1 cellular context compared by ENCODE assay signal in the genomic region with DNA sequence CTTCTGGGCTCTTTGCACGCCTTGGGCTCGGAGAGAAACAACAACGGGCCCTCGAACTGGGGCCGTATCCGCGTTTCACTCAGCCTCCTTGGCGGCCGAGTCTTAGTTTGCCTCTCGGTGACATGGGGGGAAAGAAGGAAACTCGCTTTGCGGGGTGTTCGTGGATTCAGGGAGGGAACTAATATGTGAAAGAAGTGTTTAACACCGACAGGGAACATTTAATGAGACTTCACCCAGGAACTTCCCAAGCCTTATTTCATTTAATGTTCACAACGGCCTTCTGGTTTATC.
TF ChIP-seq lines count a peak whose summit lies in the region.

No MANE protein-coding gene starts in this region.

TF ChIP-seq in HepG2, 621 proteins besides CTCF, POLR2A, EP300 and RAD21 (continued from another document and continues in another):
- TF ChIP-seq, protein P1, sequence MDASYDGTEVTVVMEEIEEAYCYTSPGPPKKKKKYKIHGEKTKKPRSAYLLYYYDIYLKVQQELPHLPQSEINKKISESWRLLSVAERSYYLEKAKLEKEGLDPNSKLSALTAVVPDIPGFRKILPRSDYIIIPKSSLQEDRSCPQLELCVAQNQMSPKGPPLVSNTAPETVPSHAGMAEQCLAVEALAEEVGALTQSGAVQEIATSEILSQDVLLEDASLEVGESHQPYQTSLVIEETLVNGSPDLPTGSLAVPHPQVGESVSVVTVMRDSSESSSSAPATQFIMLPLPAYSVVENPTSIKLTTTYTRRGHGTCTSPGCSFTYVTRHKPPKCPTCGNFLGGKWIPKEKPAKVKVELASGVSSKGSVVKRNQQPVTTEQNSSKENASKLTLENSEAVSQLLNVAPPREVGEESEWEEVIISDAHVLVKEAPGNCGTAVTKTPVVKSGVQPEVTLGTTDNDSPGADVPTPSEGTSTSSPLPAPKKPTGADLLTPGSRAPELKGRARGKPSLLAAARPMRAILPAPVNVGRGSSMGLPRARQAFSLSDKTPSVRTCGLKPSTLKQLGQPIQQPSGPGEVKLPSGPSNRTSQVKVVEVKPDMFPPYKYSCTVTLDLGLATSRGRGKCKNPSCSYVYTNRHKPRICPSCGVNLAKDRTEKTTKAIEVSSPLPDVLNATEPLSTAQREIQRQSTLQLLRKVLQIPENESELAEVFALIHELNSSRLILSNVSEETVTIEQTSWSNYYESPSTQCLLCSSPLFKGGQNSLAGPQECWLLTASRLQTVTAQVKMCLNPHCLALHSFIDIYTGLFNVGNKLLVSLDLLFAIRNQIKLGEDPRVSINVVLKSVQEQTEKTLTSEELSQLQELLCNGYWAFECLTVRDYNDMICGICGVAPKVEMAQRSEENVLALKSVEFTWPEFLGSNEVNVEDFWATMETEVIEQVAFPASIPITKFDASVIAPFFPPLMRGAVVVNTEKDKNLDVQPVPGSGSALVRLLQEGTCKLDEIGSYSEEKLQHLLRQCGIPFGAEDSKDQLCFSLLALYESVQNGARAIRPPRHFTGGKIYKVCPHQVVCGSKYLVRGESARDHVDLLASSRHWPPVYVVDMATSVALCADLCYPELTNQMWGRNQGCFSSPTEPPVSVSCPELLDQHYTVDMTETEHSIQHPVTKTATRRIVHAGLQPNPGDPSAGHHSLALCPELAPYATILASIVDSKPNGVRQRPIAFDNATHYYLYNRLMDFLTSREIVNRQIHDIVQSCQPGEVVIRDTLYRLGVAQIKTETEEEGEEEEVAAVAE (CRISPR knock-in tag; IDR thresholded peaks at IDR 0.05; ENCODE audit: borderline replicate concordance), result no peak
- TF ChIP-seq ZNF570 (CRISPR knock-in tag; IDR thresholded peaks at IDR 0.05; ENCODE audit: borderline replicate concordance) (no peak), ZBTB38 (CRISPR knock-in tag; IDR thresholded peaks at IDR 0.05) (no peak), ZFYVE20 (CRISPR knock-in tag; IDR thresholded peaks at IDR 0.05; ENCODE audit: borderline replicate concordance, low read depth) (no peak), ZNF607 (CRISPR knock-in tag; IDR thresholded peaks at IDR 0.05; ENCODE audit: borderline replicate concordance) (no peak), MXD4 (CRISPR knock-in tag; IDR thresholded peaks at IDR 0.05) (no peak), ZNF768 (CRISPR knock-in tag; IDR thresholded peaks at IDR 0.05) (0 out of 2 replicates have a peak, but pooled peaks have one; percentile 2), ELF3 (CRISPR knock-in tag; IDR thresholded peaks at IDR 0.05) (no peak), ZNF737 (CRISPR knock-in tag; IDR thresholded peaks at IDR 0.05; ENCODE audit: borderline replicate concordance) (no peak), ADNP (CRISPR knock-in tag; IDR thresholded peaks at IDR 0.05) (no peak), ZNF563 (CRISPR knock-in tag; IDR thresholded peaks at IDR 0.05) (no peak), ZNF766 (CRISPR knock-in tag; IDR thresholded peaks at IDR 0.05; ENCODE audit: borderline replicate concordance) (0 out of 2 replicates have a peak, but pooled peaks have one; percentile 3), ZFX (CRISPR knock-in tag; IDR thresholded peaks at IDR 0.05; ENCODE audit: low read depth) (no peak), ZMYM4 (CRISPR knock-in tag; IDR thresholded peaks at IDR 0.05) (0 out of 2 replicates have a peak, but pooled peaks have one; percentile 37), CBX1 (IDR thresholded peaks at IDR 0.05; ENCODE audit: low read depth) (no peak), FOXJ3 (CRISPR knock-in tag; IDR thresholded peaks at IDR 0.05; ENCODE audit: borderline replicate concordance) (0 out of 2 replicates have a peak, but pooled peaks have one; percentile 13), ZNF253 (CRISPR knock-in tag; IDR thresholded peaks at IDR 0.05; ENCODE audit: borderline replicate concordance) (no peak), HDAC2 (CRISPR knock-in tag; IDR thresholded peaks at IDR 0.05) (0 out of 2 replicates have a peak, but pooled peaks have one; percentile 11), MIXL1 (CRISPR knock-in tag; IDR thresholded peaks at IDR 0.05) (no peak), FOSL1 (CRISPR knock-in tag; IDR thresholded peaks at IDR 0.05; ENCODE audit: borderline replicate concordance) (no peak), YEATS2 (CRISPR knock-in tag; IDR thresholded peaks at IDR 0.05; ENCODE audit: borderline replicate concordance) (no peak), MTF2 (CRISPR knock-in tag; IDR thresholded peaks at IDR 0.05; ENCODE audit: borderline replicate concordance) (peak; percentile 83; the same call in 1 of the 2 replicates), SMYD3 (CRISPR knock-in tag; IDR thresholded peaks at IDR 0.05) (no peak), ZNF382 (CRISPR knock-in tag; IDR thresholded peaks at IDR 0.05; ENCODE audit: borderline replicate concordance) (no peak), RBM39 (IDR thresholded peaks at IDR 0.05; ENCODE audit: low read depth, low read length, poor library complexity, severe bottlenecking) (no peak)
- TF ChIP-seq, protein P2, sequence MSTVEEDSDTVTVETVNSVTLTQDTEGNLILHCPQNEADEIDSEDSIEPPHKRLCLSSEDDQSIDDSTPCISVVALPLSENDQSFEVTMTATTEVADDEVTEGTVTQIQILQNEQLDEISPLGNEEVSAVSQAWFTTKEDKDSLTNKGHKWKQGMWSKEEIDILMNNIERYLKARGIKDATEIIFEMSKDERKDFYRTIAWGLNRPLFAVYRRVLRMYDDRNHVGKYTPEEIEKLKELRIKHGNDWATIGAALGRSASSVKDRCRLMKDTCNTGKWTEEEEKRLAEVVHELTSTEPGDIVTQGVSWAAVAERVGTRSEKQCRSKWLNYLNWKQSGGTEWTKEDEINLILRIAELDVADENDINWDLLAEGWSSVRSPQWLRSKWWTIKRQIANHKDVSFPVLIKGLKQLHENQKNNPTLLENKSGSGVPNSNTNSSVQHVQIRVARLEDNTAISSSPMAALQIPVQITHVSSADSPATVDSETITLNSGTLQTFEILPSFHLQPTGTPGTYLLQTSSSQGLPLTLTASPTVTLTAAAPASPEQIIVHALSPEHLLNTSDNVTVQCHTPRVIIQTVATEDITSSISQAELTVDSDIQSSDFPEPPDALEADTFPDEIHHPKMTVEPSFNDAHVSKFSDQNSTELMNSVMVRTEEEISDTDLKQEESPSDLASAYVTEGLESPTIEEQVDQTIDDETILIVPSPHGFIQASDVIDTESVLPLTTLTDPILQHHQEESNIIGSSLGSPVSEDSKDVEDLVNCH (CRISPR knock-in tag; IDR thresholded peaks at IDR 0.05), result no peak
- TF ChIP-seq, protein P3, sequence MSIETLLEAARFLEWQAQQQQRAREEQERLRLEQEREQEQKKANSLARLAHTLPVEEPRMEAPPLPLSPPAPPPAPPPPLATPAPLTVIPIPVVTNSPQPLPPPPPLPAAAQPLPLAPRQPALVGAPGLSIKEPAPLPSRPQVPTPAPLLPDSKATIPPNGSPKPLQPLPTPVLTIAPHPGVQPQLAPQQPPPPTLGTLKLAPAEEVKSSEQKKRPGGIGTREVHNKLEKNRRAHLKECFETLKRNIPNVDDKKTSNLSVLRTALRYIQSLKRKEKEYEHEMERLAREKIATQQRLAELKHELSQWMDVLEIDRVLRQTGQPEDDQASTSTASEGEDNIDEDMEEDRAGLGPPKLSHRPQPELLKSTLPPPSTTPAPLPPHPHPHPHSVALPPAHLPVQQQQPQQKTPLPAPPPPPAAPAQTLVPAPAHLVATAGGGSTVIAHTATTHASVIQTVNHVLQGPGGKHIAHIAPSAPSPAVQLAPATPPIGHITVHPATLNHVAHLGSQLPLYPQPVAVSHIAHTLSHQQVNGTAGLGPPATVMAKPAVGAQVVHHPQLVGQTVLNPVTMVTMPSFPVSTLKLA (IDR thresholded peaks at IDR 0.05), result no peak
- TF ChIP-seq, protein P4, sequence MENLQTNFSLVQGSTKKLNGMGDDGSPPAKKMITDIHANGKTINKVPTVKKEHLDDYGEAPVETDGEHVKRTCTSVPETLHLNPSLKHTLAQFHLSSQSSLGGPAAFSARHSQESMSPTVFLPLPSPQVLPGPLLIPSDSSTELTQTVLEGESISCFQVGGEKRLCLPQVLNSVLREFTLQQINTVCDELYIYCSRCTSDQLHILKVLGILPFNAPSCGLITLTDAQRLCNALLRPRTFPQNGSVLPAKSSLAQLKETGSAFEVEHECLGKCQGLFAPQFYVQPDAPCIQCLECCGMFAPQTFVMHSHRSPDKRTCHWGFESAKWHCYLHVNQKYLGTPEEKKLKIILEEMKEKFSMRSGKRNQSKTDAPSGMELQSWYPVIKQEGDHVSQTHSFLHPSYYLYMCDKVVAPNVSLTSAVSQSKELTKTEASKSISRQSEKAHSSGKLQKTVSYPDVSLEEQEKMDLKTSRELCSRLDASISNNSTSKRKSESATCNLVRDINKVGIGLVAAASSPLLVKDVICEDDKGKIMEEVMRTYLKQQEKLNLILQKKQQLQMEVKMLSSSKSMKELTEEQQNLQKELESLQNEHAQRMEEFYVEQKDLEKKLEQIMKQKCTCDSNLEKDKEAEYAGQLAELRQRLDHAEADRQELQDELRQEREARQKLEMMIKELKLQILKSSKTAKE (CRISPR knock-in tag; IDR thresholded peaks at IDR 0.05; ENCODE audit: borderline replicate concordance), result no peak
- TF ChIP-seq, protein P5, sequence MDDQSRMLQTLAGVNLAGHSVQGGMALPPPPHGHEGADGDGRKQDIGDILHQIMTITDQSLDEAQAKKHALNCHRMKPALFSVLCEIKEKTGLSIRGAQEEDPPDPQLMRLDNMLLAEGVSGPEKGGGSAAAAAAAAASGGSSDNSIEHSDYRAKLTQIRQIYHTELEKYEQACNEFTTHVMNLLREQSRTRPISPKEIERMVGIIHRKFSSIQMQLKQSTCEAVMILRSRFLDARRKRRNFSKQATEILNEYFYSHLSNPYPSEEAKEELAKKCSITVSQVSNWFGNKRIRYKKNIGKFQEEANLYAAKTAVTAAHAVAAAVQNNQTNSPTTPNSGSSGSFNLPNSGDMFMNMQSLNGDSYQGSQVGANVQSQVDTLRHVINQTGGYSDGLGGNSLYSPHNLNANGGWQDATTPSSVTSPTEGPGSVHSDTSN (CRISPR knock-in tag; IDR thresholded peaks at IDR 0.05; ENCODE audit: borderline replicate concordance), result no peak
- TF ChIP-seq, protein P6, sequence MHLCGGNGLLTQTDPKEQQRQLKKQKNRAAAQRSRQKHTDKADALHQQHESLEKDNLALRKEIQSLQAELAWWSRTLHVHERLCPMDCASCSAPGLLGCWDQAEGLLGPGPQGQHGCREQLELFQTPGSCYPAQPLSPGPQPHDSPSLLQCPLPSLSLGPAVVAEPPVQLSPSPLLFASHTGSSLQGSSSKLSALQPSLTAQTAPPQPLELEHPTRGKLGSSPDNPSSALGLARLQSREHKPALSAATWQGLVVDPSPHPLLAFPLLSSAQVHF (CRISPR knock-in tag; IDR thresholded peaks at IDR 0.05), result 0 out of 2 replicates have a peak, but pooled peaks have one; percentile 5
- TF ChIP-seq, protein P7, sequence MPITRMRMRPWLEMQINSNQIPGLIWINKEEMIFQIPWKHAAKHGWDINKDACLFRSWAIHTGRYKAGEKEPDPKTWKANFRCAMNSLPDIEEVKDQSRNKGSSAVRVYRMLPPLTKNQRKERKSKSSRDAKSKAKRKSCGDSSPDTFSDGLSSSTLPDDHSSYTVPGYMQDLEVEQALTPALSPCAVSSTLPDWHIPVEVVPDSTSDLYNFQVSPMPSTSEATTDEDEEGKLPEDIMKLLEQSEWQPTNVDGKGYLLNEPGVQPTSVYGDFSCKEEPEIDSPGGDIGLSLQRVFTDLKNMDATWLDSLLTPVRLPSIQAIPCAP (CRISPR knock-in tag; IDR thresholded peaks at IDR 0.05; ENCODE audit: low read depth), result no peak
- TF ChIP-seq, protein P8, sequence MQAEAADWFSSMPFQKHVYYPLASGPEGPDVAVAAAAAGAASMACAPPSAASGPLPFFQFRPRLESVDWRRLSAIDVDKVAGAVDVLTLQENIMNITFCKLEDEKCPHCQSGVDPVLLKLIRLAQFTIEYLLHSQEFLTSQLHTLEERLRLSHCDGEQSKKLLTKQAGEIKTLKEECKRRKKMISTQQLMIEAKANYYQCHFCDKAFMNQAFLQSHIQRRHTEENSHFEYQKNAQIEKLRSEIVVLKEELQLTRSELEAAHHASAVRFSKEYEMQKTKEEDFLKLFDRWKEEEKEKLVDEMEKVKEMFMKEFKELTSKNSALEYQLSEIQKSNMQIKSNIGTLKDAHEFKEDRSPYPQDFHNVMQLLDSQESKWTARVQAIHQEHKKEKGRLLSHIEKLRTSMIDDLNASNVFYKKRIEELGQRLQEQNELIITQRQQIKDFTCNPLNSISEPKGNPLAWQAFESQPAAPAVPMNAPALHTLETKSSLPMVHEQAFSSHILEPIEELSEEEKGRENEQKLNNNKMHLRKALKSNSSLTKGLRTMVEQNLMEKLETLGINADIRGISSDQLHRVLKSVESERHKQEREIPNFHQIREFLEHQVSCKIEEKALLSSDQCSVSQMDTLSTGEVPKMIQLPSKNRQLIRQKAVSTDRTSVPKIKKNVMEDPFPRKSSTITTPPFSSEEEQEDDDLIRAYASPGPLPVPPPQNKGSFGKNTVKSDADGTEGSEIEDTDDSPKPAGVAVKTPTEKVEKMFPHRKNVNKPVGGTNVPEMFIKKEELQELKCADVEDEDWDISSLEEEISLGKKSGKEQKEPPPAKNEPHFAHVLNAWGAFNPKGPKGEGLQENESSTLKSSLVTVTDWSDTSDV (CRISPR knock-in tag; IDR thresholded peaks at IDR 0.05), result no peak
- TF ChIP-seq, protein P9, sequence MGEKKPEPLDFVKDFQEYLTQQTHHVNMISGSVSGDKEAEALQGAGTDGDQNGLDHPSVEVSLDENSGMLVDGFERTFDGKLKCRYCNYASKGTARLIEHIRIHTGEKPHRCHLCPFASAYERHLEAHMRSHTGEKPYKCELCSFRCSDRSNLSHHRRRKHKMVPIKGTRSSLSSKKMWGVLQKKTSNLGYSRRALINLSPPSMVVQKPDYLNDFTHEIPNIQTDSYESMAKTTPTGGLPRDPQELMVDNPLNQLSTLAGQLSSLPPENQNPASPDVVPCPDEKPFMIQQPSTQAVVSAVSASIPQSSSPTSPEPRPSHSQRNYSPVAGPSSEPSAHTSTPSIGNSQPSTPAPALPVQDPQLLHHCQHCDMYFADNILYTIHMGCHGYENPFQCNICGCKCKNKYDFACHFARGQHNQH (CRISPR knock-in tag; IDR thresholded peaks at IDR 0.05), result no peak
- TF ChIP-seq, protein P10, sequence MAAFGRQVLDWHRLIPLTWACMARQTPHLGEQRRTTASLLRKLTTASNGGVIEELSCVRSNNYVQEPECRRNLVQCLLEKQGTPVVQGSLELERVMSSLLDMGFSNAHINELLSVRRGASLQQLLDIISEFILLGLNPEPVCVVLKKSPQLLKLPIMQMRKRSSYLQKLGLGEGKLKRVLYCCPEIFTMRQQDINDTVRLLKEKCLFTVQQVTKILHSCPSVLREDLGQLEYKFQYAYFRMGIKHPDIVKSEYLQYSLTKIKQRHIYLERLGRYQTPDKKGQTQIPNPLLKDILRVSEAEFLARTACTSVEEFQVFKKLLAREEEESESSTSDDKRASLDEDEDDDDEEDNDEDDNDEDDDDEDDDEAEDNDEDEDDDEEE (CRISPR knock-in tag; IDR thresholded peaks at IDR 0.05), result 0 out of 2 replicates have a peak, but pooled peaks have one; percentile 95
- TF ChIP-seq, protein P11, sequence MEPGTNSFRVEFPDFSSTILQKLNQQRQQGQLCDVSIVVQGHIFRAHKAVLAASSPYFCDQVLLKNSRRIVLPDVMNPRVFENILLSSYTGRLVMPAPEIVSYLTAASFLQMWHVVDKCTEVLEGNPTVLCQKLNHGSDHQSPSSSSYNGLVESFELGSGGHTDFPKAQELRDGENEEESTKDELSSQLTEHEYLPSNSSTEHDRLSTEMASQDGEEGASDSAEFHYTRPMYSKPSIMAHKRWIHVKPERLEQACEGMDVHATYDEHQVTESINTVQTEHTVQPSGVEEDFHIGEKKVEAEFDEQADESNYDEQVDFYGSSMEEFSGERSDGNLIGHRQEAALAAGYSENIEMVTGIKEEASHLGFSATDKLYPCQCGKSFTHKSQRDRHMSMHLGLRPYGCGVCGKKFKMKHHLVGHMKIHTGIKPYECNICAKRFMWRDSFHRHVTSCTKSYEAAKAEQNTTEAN (CRISPR knock-in tag; conservative IDR thresholded peaks at IDR 0.05), result no peak
